In genomic region chr3:69239063-69239462, GRCh38 we compare ENCODE assay signal across 17 cellular contexts.
DNase-seq lines count a peak whose midpoint lies in the region; FAIRE-seq and TF ChIP-seq lines count a peak whose summit lies in the region.
"Had no signal": no experiment of that assay in that cellular context is flagged by ENCODE, and none has a peak within 500 bp of the region (broad histone marks: within the 10 kb centered on the region; RNA-seq: fewer than 3 reads in every experiment).

No MANE protein-coding gene starts in this region.

- H3K4me3 Mint-ChIP-seq in endothelial cell (ENCODE audit: unreplicated experiment), result no peak overlapping the region
- H3K4me3 Mint-ChIP-seq: B cell; CD4-positive, alpha-beta memory T cell had no signal

- TF ChIP-seq POLR2A in tibial nerve (IDR thresholded peaks at IDR 0.05), result no peak

- H3K27ac Mint-ChIP-seq in endothelial cell (ENCODE audit: unreplicated experiment), result peak overlapping the region; percentile 99
- H3K27ac Mint-ChIP-seq: B cell had no signal

- CTCF ChIA-PET in RWPE1 (lab: Yijun Ruan, JAX), result no interaction called here

- 61% methylated on average over 1 of the region's 1 CpG for WGBS in HUES64
- WGBS in mesendoderm (ENCODE audit: extremely low coverage, insufficient coverage, low lambda C conversion rate), result no CpG with 5 or more reads among the region's 1 CpG
- 56 to 71% methylated on average over 1 of the region's 1 CpG for WGBS in tibial nerve, 2 donors

- peak overlapping the region; percentile 66 for H3K56ac ChIP-seq in mesendoderm (ENCODE audit: low read length)

- H3K79me2 ChIP-seq in mesendoderm (ENCODE audit: control insufficient read depth, insufficient read depth, low read length), result no peaks in the 10 kb centered on the region

- H2BK15ac ChIP-seq in mesendoderm (replicated peaks; ENCODE audit: low read depth), result no peak overlapping the region

- no peak overlapping the region for H3K4me2 ChIP-seq in mesendoderm (ENCODE audit: low read length)

- no peak overlapping the region for H2BK120ac ChIP-seq in mesendoderm (ENCODE audit: low read depth, low read length)

- peak overlapping the region; percentile 87 for H3K18ac ChIP-seq in mesendoderm (ENCODE audit: low read length)

- no peak overlapping the region for H4K5ac ChIP-seq in mesendoderm (ENCODE audit: low read length)

- H3K27me3 ChIP-seq in HUES64 (ENCODE audit: insufficient read depth, low read length) (no peaks in the 10 kb centered on the region), mesendoderm (ENCODE audit: insufficient read depth, low read length, poor library complexity) (no peaks in the 10 kb centered on the region), tibial nerve (no peaks in the 10 kb centered on the region)

- no peak overlapping the region for H2BK5ac ChIP-seq in mesendoderm (ENCODE audit: low read length)

- H3K4ac ChIP-seq in mesendoderm (ENCODE audit: low read depth, low read length), result no peak overlapping the region

- no peak for TF ChIP-seq EP300 in tibial nerve (IDR thresholded peaks at IDR 0.05)

- no peaks in the 10 kb centered on the region for H3K9me3 Mint-ChIP-seq in endothelial cell (ENCODE audit: unreplicated experiment)
- H3K9me3 Mint-ChIP-seq: CD4-positive, alpha-beta memory T cell had no signal

- H3K4me3 ChIP-seq in HUES64 (ENCODE audit: low read length) (no peak overlapping the region), mesendoderm (ENCODE audit: low read length) (no peak overlapping the region), tibial nerve (no peak overlapping the region)

- H3K4me1 Mint-ChIP-seq in endothelial cell (ENCODE audit: unreplicated experiment), result peaks cover 67% of the 10 kb centered on the region

- no peak overlapping the region for H2AK5ac ChIP-seq in mesendoderm (ENCODE audit: low read length)

- H3K27ac ChIP-seq in HUES64 (ENCODE audit: low read depth, low read length) (peak overlapping the region; percentile 47; the same call in 1 of the 2 replicates), mesendoderm (ENCODE audit: low read depth, low read length) (peak overlapping the region; percentile 27), RWPE1 (no peak overlapping the region), tibial nerve (no peak overlapping the region)

- no peak overlapping the region for H4K8ac ChIP-seq in mesendoderm (ENCODE audit: low read depth, low read length)

- TF ChIP-seq CTCF in endothelial cell (IDR thresholded peaks at IDR 0.05; ENCODE audit: unreplicated experiment) (no peak), RWPE1 (conservative IDR thresholded peaks at IDR 0.05; ENCODE audit: low read depth) (no peak), tibial nerve (IDR thresholded peaks at IDR 0.05) (no peak)

- no peaks in the 10 kb centered on the region for H3K36me3 ChIP-seq in HUES64 (ENCODE audit: insufficient read depth, low read length)
- no peaks in the 10 kb centered on the region for H3K36me3 ChIP-seq in mesendoderm (ENCODE audit: control insufficient read depth, insufficient read depth, low read length)
- H3K36me3 ChIP-seq in tibial nerve, result peaks cover 0 to 3% (median 0%) of the 10 kb centered on the region in 3 donors

- no peaks in the 10 kb centered on the region for H3K79me1 ChIP-seq in mesendoderm (ENCODE audit: low read length)

- H3K4me1 ChIP-seq in HUES64 (ENCODE audit: insufficient read depth, low read length) (peaks cover 52% of the 10 kb centered on the region), mesendoderm (ENCODE audit: control insufficient read depth, low read depth, low read length) (peaks cover 13% of the 10 kb centered on the region), tibial nerve (peaks cover 0 to 13% (median 2%) of the 10 kb centered on the region in 4 donors)

- DNase-seq in endothelial cell (ENCODE audit: low spot score), result peak; percentile 33
- DNase-seq in mesendoderm, result peak; percentile 68
- peak; percentile 83 for DNase-seq in pulmonary artery endothelial cell (ENCODE audit: low read depth, low spot score)
- no peak for DNase-seq in RWPE1 (ENCODE audit: low spot score)
- no peak for DNase-seq in GM19239 (ENCODE audit: insufficient read length, low spot score)
- DNase-seq in HT-29 (ENCODE audit: low spot score), result no peak
- DNase-seq in tibial nerve (ENCODE audit: low spot score in 2 of 2), result no peak
- DNase-seq: Calu3; CD4-positive, alpha-beta memory T cell; DMS53; MM.1S; NCI-H1105; NCI-H1694; NCI-H226; NCI-H524 treated with DMSO at 0.1 percent for 48 hours had no signal

- peaks cover 5% of the 10 kb centered on the region for H3K36me3 Mint-ChIP-seq in endothelial cell (ENCODE audit: low read depth, unreplicated experiment)
- H3K36me3 Mint-ChIP-seq: CD4-positive, alpha-beta memory T cell had no signal

- H3K23ac ChIP-seq in mesendoderm (ENCODE audit: low read length), result no peak overlapping the region

- H3K9ac ChIP-seq in HUES64 (ENCODE audit: low read depth, low read length) (no peak overlapping the region), mesendoderm (ENCODE audit: low read length) (no peak overlapping the region)

- POLR2A ChIA-PET in RWPE1 (lab: Yijun Ruan, JAX; ENCODE audit: low non-redundant PET), result no interaction called here

- FAIRE-seq in GM19239 (lab: Jason Lieb, UNC), result no peak

- no peaks in the 10 kb centered on the region for H3K9me3 ChIP-seq in HUES64 (ENCODE audit: insufficient read depth, low read depth, low read length)
- H3K9me3 ChIP-seq in tibial nerve, result no peaks in the 10 kb centered on the region

- H3K27me3 Mint-ChIP-seq in endothelial cell (ENCODE audit: unreplicated experiment), result peaks cover 3% of the 10 kb centered on the region
- H3K27me3 Mint-ChIP-seq: B cell; CD4-positive, alpha-beta memory T cell had no signal

Comparison
In these comparisons a context has a peak if more than half of its experiments do, and no peak if none do; other contexts are left out.
1. H3K27ac ChIP-seq: peak in HUES64 (single experiment) and mesendoderm (single experiment); none in RWPE1 (single experiment) and tibial nerve (0 of 4).
2. DNase-seq: peak in endothelial cell (single experiment), mesendoderm (single experiment) and pulmonary artery endothelial cell (single experiment); none in RWPE1 (single experiment), GM19239 (single experiment), HT-29 (single experiment) and tibial nerve (0 of 2).